11 cellular contexts compared by ENCODE assay signal in genomic region chr12:94099191-94099983, GRCh38. TPM values are rescaled to one million over a fixed set of nuclear protein-coding genes. Genes with fewer than 3 reads are reported as not detected.
DNase-seq lines count a peak whose midpoint lies in the region; ATAC-seq, FAIRE-seq and TF ChIP-seq lines count a peak whose summit lies in the region.
"Had no signal": no experiment of that assay in that cellular context is flagged by ENCODE, and none has a peak within 500 bp of the region (broad histone marks: within the 10 kb centered on the region; RNA-seq: fewer than 3 reads in every experiment).

No MANE protein-coding gene starts in this region.

- no peaks in the 10 kb centered on the region for H4K20me1 ChIP-seq in endothelial cell of umbilical vein (replicated peaks; ENCODE audit: control insufficient read depth, extremely low read depth, insufficient read depth, low read length)

- H3K27ac ChIP-seq in endothelial cell of umbilical vein (ENCODE audit: insufficient read depth, low read depth, low read length) = no peak overlapping the region
- H3K27ac ChIP-seq: KMS-11 had no signal

- TF ChIP-seq POLR2A in endothelial cell of umbilical vein (IDR thresholded peaks at IDR 0.05; ENCODE audit: low read depth, low read length) = no peak

- no TSS peak for BruUV-seq in endothelial cell of umbilical vein (replicated peaks; lab: Mats Ljungman, UMichigan)

- dilution Hi-C loops in endothelial cell of umbilical vein (cut with MboI; ENCODE audit: extremely low pct_ligation_motif_present, low sequenced_read_pairs) = no loop called here

- H3K27me3 Mint-ChIP-seq in natural killer cell (ENCODE audit: low read depth in 2 of 2) = peaks cover 7 to 21% of the 10 kb centered on the region in 2 donors

- no peak overlapping the region for H3K4me3 ChIP-seq in endothelial cell of umbilical vein (replicated peaks in 1 of 3; ENCODE audit: insufficient read depth in 1 of 3, low read depth in 1 of 3, low read length in 3 of 3)
- H3K4me3 ChIP-seq: transverse colon had no signal

- TF ChIP-seq CTCF in endothelial cell of umbilical vein (IDR thresholded peaks at IDR 0.05; ENCODE audit: extremely low read depth in 1 of 2, insufficient read depth in 1 of 2, low read depth in 1 of 2, low read length in 2 of 2) (no peak), natural killer cell (IDR thresholded peaks at IDR 0.05) (no peak)

- no peak overlapping the region for H3K27ac Mint-ChIP-seq in natural killer cell
- H3K27ac Mint-ChIP-seq: nephron progenitor cell had no signal

- peaks cover 5% of the 10 kb centered on the region in 2 donors for H3K4me1 Mint-ChIP-seq in natural killer cell

- H3K36me3 Mint-ChIP-seq in natural killer cell = no peaks in the 10 kb centered on the region

- FAIRE-seq in endothelial cell of umbilical vein (lab: Jason Lieb, UNC) = no peak

- no peaks in the 10 kb centered on the region for H3K36me3 ChIP-seq in endothelial cell of umbilical vein (ENCODE audit: control insufficient read depth in 2 of 2, extremely low read depth in 1 of 2, insufficient read depth in 2 of 2, low read length in 2 of 2)
- H3K36me3 ChIP-seq: transverse colon had no signal

- intact Hi-C loops in endothelial cell of umbilical vein (cut with micrococcal nuclease) = no loop called here
- intact Hi-C loops in natural killer cell (cut with micrococcal nuclease) = no loop called here

- H3K27me3 ChIP-seq in endothelial cell of umbilical vein (ENCODE audit: control insufficient read depth in 2 of 2, insufficient read depth in 2 of 2, low read length in 2 of 2) = peaks cover 3% of the 10 kb centered on the region in 2 experiments
- H3K27me3 ChIP-seq: transverse colon had no signal

- H3K9me1 ChIP-seq in endothelial cell of umbilical vein (replicated peaks; ENCODE audit: control insufficient read depth, extremely low read depth, insufficient read depth, low read length) = no peaks in the 10 kb centered on the region

- H3K79me2 ChIP-seq in endothelial cell of umbilical vein (ENCODE audit: control insufficient read depth, insufficient read depth, low read length) = no peaks in the 10 kb centered on the region

- no peak for ATAC-seq in GM21528 (IDR thresholded peaks at IDR 0.05; ENCODE audit: low FRiP score, unreplicated experiment)
- no peak for ATAC-seq in natural killer cell

- DNase-seq in A172 (ENCODE audit: low spot score) (peak; percentile 88), ELR (ENCODE audit: low read depth) (peak; percentile 93), OCI-M1 (lab: John Stamatoyannopoulos, UW) (peak; percentile 33), endothelial cell of umbilical vein (ENCODE audit: low read depth, low spot score) (peak; percentile 8), natural killer cell (no peak), GM19240 (ENCODE audit: insufficient read length, low spot score) (no peak)
- DNase-seq in stimulated activated CD4-positive, alpha-beta T cell treated with anti-CD3 and anti-CD28 coated beads, Interleukin-4, amount 100 ng/mL, for 1 hour = no peak
- DNase-seq: nephron progenitor cell, transverse colon had no signal

- no peaks in the 10 kb centered on the region for H3K9me3 Mint-ChIP-seq in natural killer cell
- H3K9me3 Mint-ChIP-seq: nephron progenitor cell had no signal

- H3K9me3 ChIP-seq in endothelial cell of umbilical vein (replicated peaks; ENCODE audit: control insufficient read depth, insufficient read depth, low read length) = no peaks in the 10 kb centered on the region
- H3K9me3 ChIP-seq: transverse colon had no signal

- CTCF ChIA-PET in endothelial cell of umbilical vein (lab: Charles Lee) = interaction anchor here (0.8 to 6.8 kb wide), 13 partner anchors 7 to 709 kb away, joined by 3 to 487 read pairs (median 34); partner anchors contain the start of gene SOCS2

- H3K4me2 ChIP-seq in endothelial cell of umbilical vein (ENCODE audit: insufficient read depth, low read length) = no peak overlapping the region
- H3K4me2 ChIP-seq: KMS-11 had no signal

- peaks cover 22% of the 10 kb centered on the region for H3K4me1 ChIP-seq in endothelial cell of umbilical vein (ENCODE audit: control insufficient read depth, extremely low read depth, insufficient read depth, low read length)

- POLR2A ChIA-PET in endothelial cell of umbilical vein (lab: Charles Lee) = no interaction called here

- H3K9ac ChIP-seq in endothelial cell of umbilical vein (replicated peaks; ENCODE audit: extremely low read depth, insufficient read depth, low read length) = no peak overlapping the region
- H3K9ac ChIP-seq: KMS-11 had no signal

- no peak overlapping the region for H3K4me3 Mint-ChIP-seq in natural killer cell
- H3K4me3 Mint-ChIP-seq: nephron progenitor cell had no signal

- no peak overlapping the region for H2AFZ ChIP-seq in endothelial cell of umbilical vein (ENCODE audit: low read depth, low read length)

TF ChIP-seq in endothelial cell of umbilical vein, 7 proteins besides CTCF, POLR2A, EP300 and RAD21:
- TF ChIP-seq POLR2AphosphoS5 (IDR thresholded peaks at IDR 0.05; ENCODE audit: insufficient read depth, low read depth, low read length) = no peak
- no peak for TF ChIP-seq JUN (IDR thresholded peaks at IDR 0.05; ENCODE audit: borderline replicate concordance, insufficient read depth, insufficient read length, low read depth)
- no peak for TF ChIP-seq EZH2 (IDR thresholded peaks at IDR 0.05; ENCODE audit: borderline replicate concordance, low read depth, low read length, severe bottlenecking)
- TF ChIP-seq FOS (IDR thresholded peaks at IDR 0.05; ENCODE audit: borderline replicate concordance, insufficient read depth, low read length) = no peak
- TF ChIP-seq GATA2 (IDR thresholded peaks at IDR 0.05; ENCODE audit: insufficient read depth, insufficient read length, low read depth, low read length) = peak; percentile 73

RNA-seq across cellular contexts. Expression of gene PLXNC1, which starts 49.0 kb away (rescaled TPM):
- total RNA-seq in A172 (2014; rRNA removed; shearing (Covaris generic)) = 0.07 and 0.29 TPM in 2 replicates
- total RNA-seq in endothelial cell of umbilical vein = 0.04 TPM in 1 of 2 replicates, not detected in the other
- polyA plus RNA-seq in endothelial cell of umbilical vein = 0.02 TPM in 1 of 2 replicates, not detected in the other
- polyA plus RNA-seq in endothelial cell of umbilical vein (2011; cell fraction: cytosol; rRNA removed) = 0.03 TPM in 2 replicates
- polyA plus RNA-seq in endothelial cell of umbilical vein (2011; cell fraction: nucleus; rRNA removed) = not detected in 2 replicates
- 0.05 and 0.13 TPM in 2 replicates for polyA plus RNA-seq in endothelial cell of umbilical vein (2012)
- not detected in 2 replicates for polyA minus RNA-seq in endothelial cell of umbilical vein
- polyA minus RNA-seq in endothelial cell of umbilical vein (2011; cell fraction: cytosol; rRNA and poly(A)+ RNA removed) = not detected
- not detected in 2 replicates for polyA minus RNA-seq in endothelial cell of umbilical vein (2011; cell fraction: nucleus; rRNA and poly(A)+ RNA removed)
- 10 to 100 TPM; 22.0 to 30.7 (median 26.5) TPM for total RNA-seq in natural killer cell

Comparison
In these comparisons a context has a peak if more than half of its experiments do, and no peak if none do; other contexts are left out.
1. DNase-seq: peak in A172 (single experiment), ELR (single experiment), OCI-M1 (single experiment) and endothelial cell of umbilical vein (single experiment); none in stimulated activated CD4-positive, alpha-beta T cell treated with anti-CD3 and anti-CD28 coated beads, Interleukin-4, amount 100 ng/mL, for 1 hour (single experiment), natural killer cell (single experiment) and GM19240 (single experiment).
2. RNA of gene PLXNC1, which starts 49.0 kb away (total RNA-seq): 22.0 to 30.7 TPM in natural killer cell; 0.07 to 0.29 TPM in A172 and 0.04 TPM in endothelial cell of umbilical vein; every median in the first group is over 10 times any median in the second.